1 cellular context compared by ENCODE assay signal in the genomic region with DNA sequence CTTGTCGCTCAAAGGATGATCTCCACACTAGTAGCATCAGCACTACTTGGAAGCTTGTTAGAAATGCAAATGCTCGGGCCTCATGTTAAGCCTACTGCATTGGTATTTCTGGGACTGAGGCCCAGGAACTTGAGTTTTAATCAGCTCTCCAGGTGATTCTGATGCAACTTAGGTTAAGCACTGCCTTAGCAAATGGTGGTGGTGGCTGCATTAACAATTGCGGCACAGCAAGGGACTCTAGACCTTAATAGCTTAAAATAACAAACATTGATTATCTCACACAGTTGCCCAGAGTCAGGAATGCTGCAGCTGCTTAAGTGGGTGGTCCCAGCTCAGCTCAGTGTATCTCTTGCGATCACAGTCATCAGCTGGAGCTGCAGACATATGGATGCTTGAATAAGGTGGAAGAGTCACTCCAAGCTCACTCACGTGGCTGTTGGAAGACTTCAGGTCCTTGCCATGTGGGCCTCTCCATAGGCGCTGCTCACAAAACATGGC.
TF ChIP-seq lines count a peak whose summit lies in the region.

No MANE protein-coding gene starts in this region.

TF ChIP-seq in GM23338, 12 proteins besides CTCF, POLR2A, EP300 and RAD21 (continued from another document):
- TF ChIP-seq, protein P1, sequence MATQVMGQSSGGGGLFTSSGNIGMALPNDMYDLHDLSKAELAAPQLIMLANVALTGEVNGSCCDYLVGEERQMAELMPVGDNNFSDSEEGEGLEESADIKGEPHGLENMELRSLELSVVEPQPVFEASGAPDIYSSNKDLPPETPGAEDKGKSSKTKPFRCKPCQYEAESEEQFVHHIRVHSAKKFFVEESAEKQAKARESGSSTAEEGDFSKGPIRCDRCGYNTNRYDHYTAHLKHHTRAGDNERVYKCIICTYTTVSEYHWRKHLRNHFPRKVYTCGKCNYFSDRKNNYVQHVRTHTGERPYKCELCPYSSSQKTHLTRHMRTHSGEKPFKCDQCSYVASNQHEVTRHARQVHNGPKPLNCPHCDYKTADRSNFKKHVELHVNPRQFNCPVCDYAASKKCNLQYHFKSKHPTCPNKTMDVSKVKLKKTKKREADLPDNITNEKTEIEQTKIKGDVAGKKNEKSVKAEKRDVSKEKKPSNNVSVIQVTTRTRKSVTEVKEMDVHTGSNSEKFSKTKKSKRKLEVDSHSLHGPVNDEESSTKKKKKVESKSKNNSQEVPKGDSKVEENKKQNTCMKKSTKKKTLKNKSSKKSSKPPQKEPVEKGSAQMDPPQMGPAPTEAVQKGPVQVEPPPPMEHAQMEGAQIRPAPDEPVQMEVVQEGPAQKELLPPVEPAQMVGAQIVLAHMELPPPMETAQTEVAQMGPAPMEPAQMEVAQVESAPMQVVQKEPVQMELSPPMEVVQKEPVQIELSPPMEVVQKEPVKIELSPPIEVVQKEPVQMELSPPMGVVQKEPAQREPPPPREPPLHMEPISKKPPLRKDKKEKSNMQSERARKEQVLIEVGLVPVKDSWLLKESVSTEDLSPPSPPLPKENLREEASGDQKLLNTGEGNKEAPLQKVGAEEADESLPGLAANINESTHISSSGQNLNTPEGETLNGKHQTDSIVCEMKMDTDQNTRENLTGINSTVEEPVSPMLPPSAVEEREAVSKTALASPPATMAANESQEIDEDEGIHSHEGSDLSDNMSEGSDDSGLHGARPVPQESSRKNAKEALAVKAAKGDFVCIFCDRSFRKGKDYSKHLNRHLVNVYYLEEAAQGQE (IDR thresholded peaks at IDR 0.05; ENCODE audit: unreplicated experiment), result no peak
- TF ChIP-seq NANOG (IDR thresholded peaks at IDR 0.05; ENCODE audit: borderline replicate concordance) (peak; percentile 77; the same call in 1 of the 2 replicates), JUNB (IDR thresholded peaks at IDR 0.05; ENCODE audit: unreplicated experiment) (no peak), CREB1 (CRISPR knock-in tag; IDR thresholded peaks at IDR 0.05; ENCODE audit: low read depth) (peak; percentile 27; the same call in 1 of the 2 replicates), ZNF331 (CRISPR knock-in tag; IDR thresholded peaks at IDR 0.05; ENCODE audit: low read depth) (no peak)
- TF ChIP-seq, protein P2, sequence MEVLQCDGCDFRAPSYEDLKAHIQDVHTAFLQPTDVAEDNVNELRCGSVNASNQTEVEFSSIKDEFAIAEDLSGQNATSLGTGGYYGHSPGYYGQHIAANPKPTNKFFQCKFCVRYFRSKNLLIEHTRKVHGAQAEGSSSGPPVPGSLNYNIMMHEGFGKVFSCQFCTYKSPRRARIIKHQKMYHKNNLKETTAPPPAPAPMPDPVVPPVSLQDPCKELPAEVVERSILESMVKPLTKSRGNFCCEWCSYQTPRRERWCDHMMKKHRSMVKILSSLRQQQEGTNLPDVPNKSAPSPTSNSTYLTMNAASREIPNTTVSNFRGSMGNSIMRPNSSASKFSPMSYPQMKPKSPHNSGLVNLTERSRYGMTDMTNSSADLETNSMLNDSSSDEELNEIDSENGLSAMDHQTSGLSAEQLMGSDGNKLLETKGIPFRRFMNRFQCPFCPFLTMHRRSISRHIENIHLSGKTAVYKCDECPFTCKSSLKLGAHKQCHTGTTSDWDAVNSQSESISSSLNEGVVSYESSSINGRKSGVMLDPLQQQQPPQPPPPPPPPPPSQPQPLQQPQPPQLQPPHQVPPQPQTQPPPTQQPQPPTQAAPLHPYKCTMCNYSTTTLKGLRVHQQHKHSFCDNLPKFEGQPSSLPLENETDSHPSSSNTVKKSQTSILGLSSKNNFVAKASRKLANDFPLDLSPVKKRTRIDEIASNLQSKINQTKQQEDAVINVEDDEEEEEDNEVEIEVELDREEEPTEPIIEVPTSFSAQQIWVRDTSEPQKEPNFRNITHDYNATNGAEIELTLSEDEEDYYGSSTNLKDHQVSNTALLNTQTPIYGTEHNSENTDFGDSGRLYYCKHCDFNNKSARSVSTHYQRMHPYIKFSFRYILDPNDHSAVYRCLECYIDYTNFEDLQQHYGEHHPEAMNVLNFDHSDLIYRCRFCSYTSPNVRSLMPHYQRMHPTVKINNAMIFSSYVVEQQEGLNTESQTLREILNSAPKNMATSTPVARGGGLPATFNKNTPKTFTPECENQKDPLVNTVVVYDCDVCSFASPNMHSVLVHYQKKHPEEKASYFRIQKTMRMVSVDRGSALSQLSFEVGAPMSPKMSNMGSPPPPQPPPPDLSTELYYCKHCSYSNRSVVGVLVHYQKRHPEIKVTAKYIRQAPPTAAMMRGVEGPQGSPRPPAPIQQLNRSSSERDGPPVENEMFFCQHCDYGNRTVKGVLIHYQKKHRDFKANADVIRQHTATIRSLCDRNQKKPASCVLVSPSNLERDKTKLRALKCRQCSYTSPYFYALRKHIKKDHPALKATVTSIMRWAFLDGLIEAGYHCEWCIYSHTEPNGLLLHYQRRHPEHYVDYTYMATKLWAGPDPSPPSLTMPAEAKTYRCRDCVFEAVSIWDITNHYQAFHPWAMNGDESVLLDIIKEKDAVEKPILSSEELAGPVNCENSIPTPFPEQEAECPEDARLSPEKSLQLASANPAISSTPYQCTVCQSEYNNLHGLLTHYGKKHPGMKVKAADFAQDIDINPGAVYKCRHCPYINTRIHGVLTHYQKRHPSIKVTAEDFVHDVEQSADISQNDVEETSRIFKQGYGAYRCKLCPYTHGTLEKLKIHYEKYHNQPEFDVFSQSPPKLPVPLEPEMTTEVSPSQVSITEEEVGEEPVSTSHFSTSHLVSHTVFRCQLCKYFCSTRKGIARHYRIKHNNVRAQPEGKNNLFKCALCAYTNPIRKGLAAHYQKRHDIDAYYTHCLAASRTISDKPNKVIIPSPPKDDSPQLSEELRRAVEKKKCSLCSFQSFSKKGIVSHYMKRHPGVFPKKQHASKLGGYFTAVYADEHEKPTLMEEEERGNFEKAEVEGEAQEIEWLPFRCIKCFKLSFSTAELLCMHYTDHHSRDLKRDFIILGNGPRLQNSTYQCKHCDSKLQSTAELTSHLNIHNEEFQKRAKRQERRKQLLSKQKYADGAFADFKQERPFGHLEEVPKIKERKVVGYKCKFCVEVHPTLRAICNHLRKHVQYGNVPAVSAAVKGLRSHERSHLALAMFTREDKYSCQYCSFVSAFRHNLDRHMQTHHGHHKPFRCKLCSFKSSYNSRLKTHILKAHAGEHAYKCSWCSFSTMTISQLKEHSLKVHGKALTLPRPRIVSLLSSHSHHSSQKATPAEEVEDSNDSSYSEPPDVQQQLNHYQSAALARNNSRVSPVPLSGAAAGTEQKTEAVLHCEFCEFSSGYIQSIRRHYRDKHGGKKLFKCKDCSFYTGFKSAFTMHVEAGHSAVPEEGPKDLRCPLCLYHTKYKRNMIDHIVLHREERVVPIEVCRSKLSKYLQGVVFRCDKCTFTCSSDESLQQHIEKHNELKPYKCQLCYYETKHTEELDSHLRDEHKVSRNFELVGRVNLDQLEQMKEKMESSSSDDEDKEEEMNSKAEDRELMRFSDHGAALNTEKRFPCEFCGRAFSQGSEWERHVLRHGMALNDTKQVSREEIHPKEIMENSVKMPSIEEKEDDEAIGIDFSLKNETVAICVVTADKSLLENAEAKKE (CRISPR knock-in tag; IDR thresholded peaks at IDR 0.05), result peak; percentile 81
